In the genomic region with DNA sequence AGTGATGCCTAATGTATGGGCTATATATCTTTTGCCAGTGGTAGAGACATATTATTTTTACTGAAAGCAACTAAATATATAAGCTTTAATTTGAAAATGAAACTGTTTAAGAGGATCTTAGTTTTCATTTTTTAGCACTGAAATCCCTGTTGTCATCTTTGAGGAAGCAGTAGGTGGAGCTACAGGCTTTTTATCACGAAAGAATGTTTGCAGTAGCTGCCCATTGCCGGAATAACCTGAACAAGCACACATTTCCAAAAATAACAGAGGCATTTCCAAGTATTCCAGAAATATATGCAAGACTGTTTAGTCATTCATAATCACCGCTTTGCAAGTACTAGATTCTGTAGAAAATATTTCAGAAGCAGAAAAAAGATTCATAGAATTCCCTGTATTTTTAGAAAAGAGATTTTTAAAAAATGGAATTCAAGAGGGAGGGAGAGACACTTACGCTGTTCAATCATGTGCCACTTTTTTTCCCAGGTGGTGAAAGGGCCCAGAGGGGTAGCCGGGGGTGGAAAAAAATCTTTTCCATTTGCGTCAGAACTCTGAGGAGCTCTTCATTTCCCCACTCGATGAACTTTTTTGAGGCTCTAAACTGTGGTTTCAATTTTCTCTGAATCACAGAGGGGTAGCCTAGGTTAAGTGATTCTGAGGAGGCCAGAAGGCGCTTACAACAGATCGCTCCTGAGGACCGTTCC, we compare ENCODE assay signal across 8 cellular contexts.
A peak's percentile ranks its signal among the peaks of the same experiment; 100 is the strongest.
DNase-seq lines count a peak whose midpoint lies in the region; ATAC-seq and TF ChIP-seq lines count a peak whose summit lies in the region.

No MANE protein-coding gene starts in this region.

- H3K27me3 ChIP-seq in cardiac muscle cell = no peaks in the 10 kb centered on the region
- no peaks in the 10 kb centered on the region for H3K27me3 ChIP-seq in thyroid gland

- intact Hi-C loops in thyroid gland (cut with DNase I) = no loop called here

- H3K36me3 ChIP-seq in SK-N-MC (ENCODE audit: insufficient read depth, low read length) (no peaks in the 10 kb centered on the region), cardiac muscle cell (no peaks in the 10 kb centered on the region), thyroid gland (no peaks in the 10 kb centered on the region)

- ATAC-seq in GM21515 (IDR thresholded peaks at IDR 0.05; ENCODE audit: unreplicated experiment) (no peak), HG03108 (IDR thresholded peaks at IDR 0.05; ENCODE audit: unreplicated experiment) (no peak)
- ATAC-seq in activated CD4-positive, CD25-positive, alpha-beta regulatory T cell treated with anti-CD3 and anti-CD28 coated beads, Interleukin-2, amount 50 U/mL, for 24 hours = no peak

- H3K4me1 ChIP-seq in cardiac muscle cell (ENCODE audit: low read depth) (peaks cover 35% of the 10 kb centered on the region), thyroid gland (peaks cover 0 to 4% of the 10 kb centered on the region in 2 donors)

- peak in 1 of 2 donors; percentile 49 for TF ChIP-seq POLR2A in thyroid gland (IDR thresholded peaks at IDR 0.05)

- H3K4me3 ChIP-seq in LNCaP clone FGC (ENCODE audit: low read depth, low read length) (no peak overlapping the region), SK-N-MC (peak overlapping the region; percentile 72), cardiac muscle cell (no peak overlapping the region), thyroid gland (replicated peaks in 1 of 3) (no peak overlapping the region)

- H3K9me3 ChIP-seq in SK-N-MC (ENCODE audit: low read depth, low read length) (no peaks in the 10 kb centered on the region), cardiac muscle cell (ENCODE audit: low read depth) (no peaks in the 10 kb centered on the region), thyroid gland (no peaks in the 10 kb centered on the region)

- whole genome bisulfite sequencing in thyroid gland, 2 donors = 10 to 15% methylated on average over 10 of the region's 10 CpGs

- peak overlapping the region; percentile 76 for H3K9ac ChIP-seq in SK-N-MC (ENCODE audit: insufficient read length)

- DNase-seq in COR-L47 (lab: John Stamatoyannopoulos, UW) (peak; percentile 47), LNCaP clone FGC (ENCODE audit: low read depth) (peak; percentile 7), SK-N-MC (ENCODE audit: low read depth, low spot score) (peak; percentile 61), cardiac muscle cell (ENCODE audit: low read depth in 1 of 2, low spot score in 1 of 2) (peak; percentile 86 to 92), thyroid gland (peak; percentile 53 to 61)

- H3K27ac ChIP-seq in SK-N-MC (peak overlapping the region; percentile 63), cardiac muscle cell (peak overlapping the region; percentile 96), thyroid gland (peak overlapping the region; percentile 72 to 80 (median 79))

- TF ChIP-seq CTCF in LNCaP clone FGC (IDR thresholded peaks at IDR 0.05; ENCODE audit: control insufficient read depth, extremely low read depth, insufficient read depth) = peak; percentile 75
- peak; percentile 49 for TF ChIP-seq CTCF in cardiac muscle cell (IDR thresholded peaks at IDR 0.05; ENCODE audit: low read depth, low read length)
- TF ChIP-seq CTCF in thyroid gland (IDR thresholded peaks at IDR 0.05) = peak in 4 of 6 experiments; percentile 40 to 65 (median 58)

Comparison
In these comparisons a context has a peak if more than half of its experiments do, and no peak if none do; other contexts are left out.
1. DNase-seq: peak in every context shown above with its lines; median percentile 89 in cardiac muscle cell; 61 in SK-N-MC; 57 in thyroid gland; 47 in COR-L47; 7 in LNCaP clone FGC.